In the genomic region with DNA sequence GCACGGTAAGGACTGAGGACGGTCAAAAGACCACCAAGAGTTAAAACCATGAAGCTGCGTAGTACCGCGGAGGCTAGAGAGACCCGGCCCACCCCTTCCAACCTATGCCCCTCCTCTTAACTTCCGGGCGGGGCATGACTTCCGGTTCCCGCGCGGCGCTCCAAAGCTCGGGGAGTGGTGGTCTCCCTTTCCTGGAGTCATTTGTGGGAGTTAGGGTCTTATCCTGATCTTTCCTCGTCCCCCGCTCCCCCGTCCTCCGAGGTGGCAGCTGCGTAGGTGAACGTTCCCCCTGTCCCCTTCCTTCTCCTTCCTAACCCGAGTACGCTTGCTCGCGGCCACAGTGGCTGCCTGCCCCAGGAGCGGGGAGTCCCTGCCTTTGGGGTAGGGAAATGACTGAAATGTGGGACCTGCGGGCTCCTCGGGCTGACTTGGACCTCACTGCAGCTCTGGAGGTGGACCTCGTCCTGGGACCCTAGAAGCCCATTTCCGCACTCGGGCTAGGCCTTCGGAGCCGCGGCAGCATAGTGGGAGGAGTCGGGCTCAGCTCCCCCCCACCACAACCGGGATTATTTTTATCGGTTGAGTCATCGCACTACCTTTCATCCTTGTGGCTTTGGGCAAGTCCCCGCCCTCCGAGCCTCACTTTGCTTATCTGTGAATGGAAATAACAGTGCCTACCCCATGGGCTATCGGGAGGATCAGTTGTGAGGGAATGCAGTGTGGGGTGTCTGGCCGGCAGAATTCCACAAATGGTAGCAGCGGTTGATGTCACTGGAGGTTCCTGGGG, we compare ENCODE assay signal across 8 cellular contexts. TPM values are rescaled to one million over a fixed set of nuclear protein-coding genes. Genes with fewer than 3 reads are reported as not detected.
DNase-seq lines count a peak whose midpoint lies in the region; ATAC-seq, FAIRE-seq and TF ChIP-seq lines count a peak whose summit lies in the region.

No MANE protein-coding gene starts in this region.

- ATAC-seq in HG03354 (IDR thresholded peaks at IDR 0.05; ENCODE audit: poor library complexity, severe bottlenecking, unreplicated experiment): peak; percentile 73
- peak; percentile 80 to 88 for ATAC-seq in activated CD4-positive, CD25-positive, alpha-beta regulatory T cell treated with anti-CD3 and anti-CD28 coated beads, Interleukin-2, amount 50 U/mL, for 24 hours
- ATAC-seq in central memory CD8-positive, alpha-beta T cell (replicated peaks; ENCODE audit: extremely low read depth, poor library complexity, severe bottlenecking): peak; percentile 82

- TF ChIP-seq CTCF in AG10803 (conservative IDR thresholded peaks at IDR 0.05; ENCODE audit: low read length) (no peak), kidney (IDR thresholded peaks at IDR 0.05; ENCODE audit: borderline replicate concordance, extremely low read depth, insufficient read depth) (no peak)

- FAIRE-seq in kidney (lab: Jason Lieb, UNC): no peak

- intact Hi-C loops in kidney (cut with DNase I): no loop called here

- H3K27ac ChIP-seq in kidney (ENCODE audit: low read depth in 2 of 2, low read length in 2 of 2): peak overlapping the region; percentile 98 to 99

- no peaks in the 10 kb centered on the region for H3K27me3 Mint-ChIP-seq in central memory CD8-positive, alpha-beta T cell

- H3K36me3 ChIP-seq in kidney (ENCODE audit: control insufficient read depth in 1 of 2, insufficient read depth in 2 of 2, low read length in 2 of 2): peaks cover 0 to 3% of the 10 kb centered on the region in 2 donors

- peaks cover 22% of the 10 kb centered on the region for H3K36me3 Mint-ChIP-seq in central memory CD8-positive, alpha-beta T cell (ENCODE audit: insufficient read depth)

- H3K4me1 Mint-ChIP-seq in central memory CD8-positive, alpha-beta T cell: peaks cover 35% of the 10 kb centered on the region

- peak; percentile 74 for DNase-seq in AG10803 (ENCODE audit: low read depth)
- peak; percentile 79 for DNase-seq in NCI-H446 treated with DMSO at 0.1 percent for 48 hours (lab: John Stamatoyannopoulos, UW)
- peak; percentile 65 to 83 for DNase-seq in central memory CD8-positive, alpha-beta T cell (ENCODE audit: low spot score in 2 of 2)
- DNase-seq in kidney: peak; percentile 96
- peak; percentile 83 to 86 (median 85) for DNase-seq in stimulated activated CD4-positive, alpha-beta T cell treated with anti-CD3 and anti-CD28 coated beads, Interleukin-12 subunit alpha, Interleukin-12 subunit beta, amount 100 ng/mL, for 48 hours (ENCODE audit: low read depth in 2 of 3, low spot score in 1 of 3)

- no peaks in the 10 kb centered on the region for H3K9me3 ChIP-seq in kidney (ENCODE audit: control insufficient read depth in 1 of 2, low read length in 2 of 2)

- peak overlapping the region; percentile 99 for H3K4me3 ChIP-seq in AG10803 (ENCODE audit: low read length)
- peak overlapping the region; percentile 95 to 99 for H3K4me3 ChIP-seq in kidney (ENCODE audit: low read length in 2 of 2)

- peak overlapping the region; percentile 90 for H3K4me3 Mint-ChIP-seq in central memory CD8-positive, alpha-beta T cell

- H3K9ac ChIP-seq in kidney (ENCODE audit: low read length in 2 of 2): peak overlapping the region; percentile 99 to 100

- peaks cover 6 to 10% of the 10 kb centered on the region in 2 donors for H3K4me1 ChIP-seq in kidney (ENCODE audit: control insufficient read depth in 1 of 2, insufficient read depth in 1 of 2, low read depth in 1 of 2, low read length in 2 of 2)

- peak overlapping the region; percentile 97 for H3K27ac Mint-ChIP-seq in central memory CD8-positive, alpha-beta T cell (ENCODE audit: low read depth)

- H3K9me3 Mint-ChIP-seq in central memory CD8-positive, alpha-beta T cell: no peaks in the 10 kb centered on the region

- peak; percentile 83 for TF ChIP-seq POLR2A in GM19099 (IDR thresholded peaks at IDR 0.05; ENCODE audit: extremely low read depth, insufficient read length, low read depth)

RNA-seq across cellular contexts. Expression of a gene that starts 24.1 kb away (rescaled TPM):
- not detected for total RNA-seq in kidney
- not detected for polyA plus RNA-seq in kidney (ENCODE audit: insufficient read depth, low read depth, low replicate concordance)

RNA-seq across cellular contexts. Expression of a gene that starts 26.9 kb away (rescaled TPM):
- 248 TPM for total RNA-seq in kidney
- polyA plus RNA-seq in kidney (ENCODE audit: insufficient read depth, low read depth, low replicate concordance): 207 TPM

RNA-seq across cellular contexts. Expression of a gene that starts 48.7 kb away (rescaled TPM):
- not detected for total RNA-seq in kidney
- polyA plus RNA-seq in kidney (ENCODE audit: insufficient read depth, low read depth, low replicate concordance): not detected

Comparison
In these comparisons a context has a peak if more than half of its experiments do, and no peak if none do; other contexts are left out.
1. Peak in every context shown above with its lines: DNase-seq, ATAC-seq, H3K4me3 ChIP-seq and H3K27ac ChIP-seq.